29 cellular contexts compared by ENCODE assay signal in genomic region chr18:38576349-38576748, GRCh38.
A peak's percentile ranks its signal among the peaks of the same experiment; 100 is the strongest.
DNase-seq lines count a peak whose midpoint lies in the region; ATAC-seq lines count a peak whose summit lies in the region.
"Had no signal": no experiment of that assay in that cellular context is flagged by ENCODE, and none has a peak within 500 bp of the region (broad histone marks: within the 10 kb centered on the region; RNA-seq: fewer than 3 reads in every experiment).

No MANE protein-coding gene starts in this region.

- peaks cover 0 to 5% of the 10 kb centered on the region in 2 donors for H3K9me3 Mint-ChIP-seq in stimulated activated naive CD8-positive, alpha-beta T cell treated with anti-CD3 and anti-CD28 coated beads, Interleukin-15, amount 100 ng/mL, for 72 hours
- peaks cover 0 to under 1% (median 0%) of the 10 kb centered on the region in 3 donors for H3K9me3 Mint-ChIP-seq in T-cell
- peaks cover 6% of the 10 kb centered on the region for H3K9me3 Mint-ChIP-seq in activated naive CD8-positive, alpha-beta T cell treated with anti-CD3 and anti-CD28 coated beads, Interleukin-2, amount 10 ng/mL, durations not matched to agents 7 days and 5 days
- H3K9me3 Mint-ChIP-seq: neural crest cell had no signal

- H3K36me3 Mint-ChIP-seq in T-cell: no peaks in the 10 kb centered on the region
- H3K36me3 Mint-ChIP-seq in activated naive CD8-positive, alpha-beta T cell treated with anti-CD3 and anti-CD28 coated beads, Interleukin-2, amount 10 ng/mL, durations not matched to agents 7 days and 5 days: no peaks in the 10 kb centered on the region

- H3K27me3 Mint-ChIP-seq in stimulated activated naive CD8-positive, alpha-beta T cell treated with anti-CD3 and anti-CD28 coated beads, Interleukin-15, amount 100 ng/mL, for 72 hours: no peaks in the 10 kb centered on the region
- H3K27me3 Mint-ChIP-seq in T-cell: no peaks in the 10 kb centered on the region
- no peaks in the 10 kb centered on the region for H3K27me3 Mint-ChIP-seq in activated naive CD8-positive, alpha-beta T cell treated with anti-CD3 and anti-CD28 coated beads, Interleukin-2, amount 10 ng/mL, durations not matched to agents 7 days and 5 days
- H3K27me3 Mint-ChIP-seq: progenitor cell of endocrine pancreas had no signal

- peak overlapping the region in 1 of 2 donors; percentile 81 for H3K27ac Mint-ChIP-seq in stimulated activated naive CD8-positive, alpha-beta T cell treated with anti-CD3 and anti-CD28 coated beads, Interleukin-15, amount 100 ng/mL, for 72 hours
- peak overlapping the region; percentile 57 to 69 for H3K27ac Mint-ChIP-seq in T-cell
- H3K27ac Mint-ChIP-seq in activated naive CD8-positive, alpha-beta T cell treated with anti-CD3 and anti-CD28 coated beads, Interleukin-2, amount 10 ng/mL, durations not matched to agents 7 days and 5 days: no peak overlapping the region
- H3K27ac Mint-ChIP-seq: progenitor cell of endocrine pancreas had no signal

- POLR2A ChIA-PET in T-cell (lab: Charles Lee): no interaction called here
- POLR2A ChIA-PET in activated naive CD8-positive, alpha-beta T cell treated with anti-CD3 and anti-CD28 coated beads, Interleukin-2, amount 10 ng/mL, durations not matched to agents 7 days and 5 days (lab: Charles Lee): no interaction called here

- H3K4me1 Mint-ChIP-seq in stimulated activated naive CD8-positive, alpha-beta T cell treated with anti-CD3 and anti-CD28 coated beads, Interleukin-15, amount 100 ng/mL, for 72 hours: peaks cover 29% of the 10 kb centered on the region
- H3K4me1 Mint-ChIP-seq in T-cell: peaks cover 29 to 44% (median 35%) of the 10 kb centered on the region in 3 donors
- H3K4me1 Mint-ChIP-seq in activated naive CD8-positive, alpha-beta T cell treated with anti-CD3 and anti-CD28 coated beads, Interleukin-2, amount 10 ng/mL, durations not matched to agents 7 days and 5 days: peaks cover 11% of the 10 kb centered on the region
- H3K4me1 Mint-ChIP-seq: neural crest cell had no signal

- H3K4me3 Mint-ChIP-seq in stimulated activated naive CD8-positive, alpha-beta T cell treated with anti-CD3 and anti-CD28 coated beads, Interleukin-15, amount 100 ng/mL, for 72 hours: peak overlapping the region; percentile 2 to 45
- H3K4me3 Mint-ChIP-seq in T-cell: peak overlapping the region in 2 of 3 donors; percentile 39 to 69
- H3K4me3 Mint-ChIP-seq in activated naive CD8-positive, alpha-beta T cell treated with anti-CD3 and anti-CD28 coated beads, Interleukin-2, amount 10 ng/mL, durations not matched to agents 7 days and 5 days: peak overlapping the region; percentile 24
- H3K4me3 Mint-ChIP-seq: neural crest cell had no signal

- DNase-seq in stimulated activated naive CD8-positive, alpha-beta T cell treated with anti-CD3 and anti-CD28 coated beads, Interleukin-15, amount 100 ng/mL, for 72 hours: no peak
- no peak for DNase-seq in stimulated activated naive CD8-positive, alpha-beta T cell treated with anti-CD3 and anti-CD28 coated beads, Interleukin-15, Interleukin-2, amounts not matched to agents 100 U/mL and 50 U/mL, for 24 hours
- DNase-seq in T-cell: peak in 1 of 34 experiments; percentile 5
- DNase-seq in activated naive CD8-positive, alpha-beta T cell treated with anti-CD3 and anti-CD28 coated beads, Interleukin-2, amount 10 ng/mL, durations not matched to agents 7 days and 5 days: no peak
- DNase-seq in NCI-H1048 (lab: John Stamatoyannopoulos, UW): no peak
- no peak for DNase-seq in HuH-7.5 (ENCODE audit: low spot score)
- DNase-seq: activated CD8-positive, alpha-beta memory T cell treated with anti-CD3 and anti-CD28 coated beads, Interleukin-2, amount 50 U/mL, for 48 hours; activated effector memory CD4-positive, alpha-beta T cell treated with anti-CD3 and anti-CD28 coated beads, Interleukin-2, amount 50 U/mL, for 16 hours; colonic mucosa; DMS79 treated with DMSO at 0.1 percent for 48 hours; effector CD8-positive, alpha-beta T cell; erythroblast; GM23248; lower lobe of right lung; NCI-H1092; NCI-H187; NCI-H2171; NCI-H524; right lobe of liver; SHP77 treated with DMSO at 0.1 percent for 48 hours; stimulated activated CD4-positive, alpha-beta T cell treated with anti-CD3 and anti-CD28 coated beads, Interleukin-2, amount 100 ng/mL, for 48 hours; T1000; trophoblast cell; WERI-Rb-1 had no signal

- ATAC-seq in stimulated activated naive CD8-positive, alpha-beta T cell treated with anti-CD3 and anti-CD28 coated beads, Interleukin-15, amount 100 ng/mL, for 72 hours: no peak
- ATAC-seq in stimulated activated naive CD8-positive, alpha-beta T cell treated with anti-CD3 and anti-CD28 coated beads, Interleukin-15, Interleukin-2, amounts not matched to agents 100 U/mL and 50 U/mL, for 24 hours: no peak
- peak in 2 of 4 experiments; percentile 18 to 53 for ATAC-seq in T-cell (replicated peaks in 1 of 4)
- no peak for ATAC-seq in activated naive CD8-positive, alpha-beta T cell treated with anti-CD3 and anti-CD28 coated beads, Interleukin-2, amount 10 ng/mL, durations not matched to agents 7 days and 5 days (ENCODE audit: low read depth)
- no peak for ATAC-seq in HG03045 (IDR thresholded peaks at IDR 0.05; ENCODE audit: unreplicated experiment)
- no peak for ATAC-seq in HG02623 (IDR thresholded peaks at IDR 0.05; ENCODE audit: unreplicated experiment)
- ATAC-seq: lower lobe of right lung, Panc1, right lobe of liver had no signal

- CTCF ChIA-PET in T-cell (lab: Charles Lee): no interaction called here
